ENCODE assay signal across 10 cellular contexts in the genomic region with DNA sequence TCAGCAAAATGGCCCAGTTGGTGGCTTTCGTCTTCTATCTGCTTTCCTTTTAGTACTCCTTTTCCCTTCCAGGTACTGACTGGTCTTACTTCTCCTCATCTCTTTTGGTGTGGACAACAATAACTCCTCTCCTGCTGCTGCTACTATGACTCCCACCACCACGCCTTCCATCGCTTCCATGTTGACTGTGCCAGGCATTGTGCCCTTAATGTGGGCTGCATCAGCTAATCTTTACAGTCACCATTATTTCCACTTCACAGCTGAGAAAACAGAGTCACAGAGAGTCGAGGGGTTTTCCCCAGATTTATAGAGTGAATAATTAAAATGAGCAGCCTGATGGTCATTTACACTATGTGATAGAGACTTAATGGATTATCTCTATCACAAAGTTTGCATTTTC.
"Had no signal": no experiment of that assay in that cellular context is flagged by ENCODE, and none has a peak within 500 bp of the region (broad histone marks: within the 10 kb centered on the region; RNA-seq: fewer than 3 reads in every experiment).

No MANE protein-coding gene starts in this region.

- H2AFZ ChIP-seq: parathyroid adenoma had no signal

- H3K79me2 ChIP-seq: parathyroid adenoma had no signal

- H3K36me3 ChIP-seq: gastroesophageal sphincter, transverse colon, vagina, WERI-Rb-1 had no signal

- H3K27me3 ChIP-seq: body of pancreas, vagina had no signal

- H3K9me3 Mint-ChIP-seq: activated CD4-positive, alpha-beta memory T cell treated with anti-CD3 and anti-CD28 coated beads, Interleukin-2, amount 10 ng/mL, durations not matched to agents 7 days and 5 days; activated T-helper 2 cell treated with anti-CD3 and anti-CD28 coated beads, Interferon-gamma antibody, Interleukin-2, Interleukin-4, amounts not matched to agents 10 μg/mL and 5 μg/mL and 100 μg/mL, durations not matched to agents 14 hours and 24 hours and 36 hours; nephron had no signal

- H3K9ac ChIP-seq: parathyroid adenoma had no signal

- H3K4me3 Mint-ChIP-seq: activated CD4-positive, alpha-beta memory T cell treated with anti-CD3 and anti-CD28 coated beads, Interleukin-2, amount 10 ng/mL, durations not matched to agents 7 days and 5 days had no signal

- H3K4me1 ChIP-seq: body of pancreas, gastroesophageal sphincter, parathyroid adenoma had no signal

- H3K27ac Mint-ChIP-seq: activated CD4-positive, alpha-beta memory T cell treated with anti-CD3 and anti-CD28 coated beads, Interleukin-2, amount 10 ng/mL, durations not matched to agents 7 days and 5 days; activated T-helper 2 cell treated with anti-CD3 and anti-CD28 coated beads, Interferon-gamma antibody, Interleukin-2, Interleukin-4, amounts not matched to agents 10 μg/mL and 5 μg/mL and 100 μg/mL, durations not matched to agents 14 hours and 24 hours and 36 hours had no signal

- ATAC-seq: gastroesophageal sphincter had no signal

- H3K4me3 ChIP-seq: body of pancreas, gastroesophageal sphincter, transverse colon, vagina had no signal

- H3K27ac ChIP-seq: body of pancreas, epithelial cell of prostate, gastroesophageal sphincter, parathyroid adenoma, transverse colon, vagina, WERI-Rb-1 had no signal

- H3K9me3 ChIP-seq: body of pancreas, gastroesophageal sphincter, transverse colon, vagina had no signal
